9 cellular contexts compared by ENCODE assay signal in genomic region chr2:135807874-135808273, GRCh38. TPM values are rescaled to one million over a fixed set of nuclear protein-coding genes. Genes with fewer than 3 reads are reported as not detected.
"Had no signal": no experiment of that assay in that cellular context is flagged by ENCODE, and none has a peak within 500 bp of the region (broad histone marks: within the 10 kb centered on the region; RNA-seq: fewer than 3 reads in every experiment).

No MANE protein-coding gene starts in this region.

RNA-seq across cellular contexts. Expression of gene LCT, which starts 29.1 kb away (rescaled TPM):
- total RNA-seq: PC-3, PC-9, Right ventricle myocardium inferior, Right ventricle myocardium superior, RPMI7951, SJCRH30, SJSA1, SK-MEL-5 had no signal
- polyA plus RNA-seq: SK-N-SH had no signal
